ENCODE assay signal across 22 cellular contexts in the genomic region with DNA sequence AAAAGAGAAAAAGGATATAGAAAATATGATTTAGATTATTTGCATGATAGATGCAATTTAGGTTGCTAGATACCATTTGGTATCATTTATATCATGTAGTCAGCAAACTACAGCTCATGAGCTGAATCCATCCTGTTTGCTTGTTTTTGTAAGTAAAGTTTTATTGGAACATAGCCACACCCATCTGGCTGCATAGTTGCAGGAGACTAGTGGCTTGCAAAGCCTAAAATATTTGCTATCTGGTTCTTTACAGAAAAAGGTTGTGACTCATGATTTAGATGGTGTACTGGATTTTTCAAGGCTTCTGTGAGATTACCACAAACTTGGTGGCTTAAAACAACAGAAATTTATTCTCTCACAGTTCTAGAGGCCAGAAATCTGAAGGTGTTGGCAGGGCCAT. TPM values are rescaled to one million over a fixed set of nuclear protein-coding genes. Genes with fewer than 3 reads are reported as not detected.
A peak's percentile ranks its signal among the peaks of the same experiment; 100 is the strongest.
DNase-seq lines count a peak whose midpoint lies in the region; ATAC-seq, FAIRE-seq and TF ChIP-seq lines count a peak whose summit lies in the region.
"Had no signal": no experiment of that assay in that cellular context is flagged by ENCODE, and none has a peak within 500 bp of the region (broad histone marks: within the 10 kb centered on the region; RNA-seq: fewer than 3 reads in every experiment).

No MANE protein-coding gene starts in this region.

- H3K27me3 ChIP-seq in SK-N-SH (ENCODE audit: insufficient read depth) (no peaks in the 10 kb centered on the region), astrocyte (ENCODE audit: insufficient read depth, low read length) (no peaks in the 10 kb centered on the region), right atrium auricular region (no peaks in the 10 kb centered on the region)
- H3K27me3 ChIP-seq: transverse colon had no signal

- peaks cover 10 to 11% of the 10 kb centered on the region in 2 experiments; a peak in 2 of 4 replicates for H3K4me1 ChIP-seq in SK-N-SH (ENCODE audit: control insufficient read depth in 1 of 2, insufficient read depth in 2 of 2, low read depth in 1 of 2, low read length in 1 of 2)
- peaks cover 9% of the 10 kb centered on the region for H3K4me1 ChIP-seq in astrocyte (ENCODE audit: insufficient read depth, low read length)
- H3K4me1 ChIP-seq in right atrium auricular region, result no peaks in the 10 kb centered on the region

- FAIRE-seq in astrocyte (lab: Jason Lieb, UNC), result peak; percentile 80
- FAIRE-seq: RCC 7860 had no signal

- H3K9me3 Mint-ChIP-seq in astrocyte (ENCODE audit: unreplicated experiment), result no peaks in the 10 kb centered on the region
- peaks cover 3% of the 10 kb centered on the region for H3K9me3 Mint-ChIP-seq in activated CD4-positive, alpha-beta T cell treated with anti-CD3 and anti-CD28 coated beads, Interleukin-2, amount 10 ng/mL, durations not matched to agents 7 days and 5 days
- H3K9me3 Mint-ChIP-seq: natural killer cell, T-cell had no signal

- H3F3A ChIP-seq in SK-N-SH (replicated peaks; ENCODE audit: insufficient read depth), result peaks cover 15% of the 10 kb centered on the region

- DNase-seq in SK-N-SH (no peak), astrocyte (ENCODE audit: low read depth) (peak; percentile 89), fibroblast of villous mesenchyme (ENCODE audit: low read depth) (peak; percentile 82), COR-L47 (lab: John Stamatoyannopoulos, UW) (no peak), right atrium auricular region (ENCODE audit: low spot score) (no peak)
- no peak for DNase-seq in activated CD4-positive, alpha-beta T cell treated with anti-CD3 and anti-CD28 coated beads, Interleukin-2, amount 10 ng/mL, durations not matched to agents 7 days and 5 days
- no peak for DNase-seq in activated CD8-positive, alpha-beta memory T cell treated with anti-CD3 and anti-CD28 coated beads for 24 hours
- DNase-seq: activated CD4-positive, CD25-positive, alpha-beta regulatory T cell; activated CD8-positive, alpha-beta memory T cell treated with anti-CD3 and anti-CD28 coated beads, Interleukin-2, amount 50 U/mL, for 48 hours; activated naive CD4-positive, alpha-beta T cell treated with anti-CD3 and anti-CD28 coated beads, Interleukin-2, amount 50 U/mL, for 16 hours; cerebellar nuclear complex; GOT3; natural killer cell; NCI-H1694 treated with DMSO at 0.1 percent for 48 hours; NCI-H526; retina; stimulated activated CD4-positive, alpha-beta T cell treated with anti-CD3 and anti-CD28 coated beads, Interleukin-4, amount 100 ng/mL, for 1 hour; T-cell; transverse colon had no signal

- H3K4me2 ChIP-seq in SK-N-SH (no peak overlapping the region), astrocyte (ENCODE audit: low read length) (peak overlapping the region; percentile 26)

- H3K4me3 Mint-ChIP-seq in astrocyte (ENCODE audit: unreplicated experiment), result no peak overlapping the region
- no peak overlapping the region for H3K4me3 Mint-ChIP-seq in activated CD4-positive, alpha-beta T cell treated with anti-CD3 and anti-CD28 coated beads, Interleukin-2, amount 10 ng/mL, durations not matched to agents 7 days and 5 days
- H3K4me3 Mint-ChIP-seq: natural killer cell, T-cell had no signal

- H3K36me3 ChIP-seq in SK-N-SH (replicated peaks in 1 of 2; ENCODE audit: control insufficient read depth in 1 of 2, insufficient read depth in 2 of 2, low read length in 1 of 2) (peaks cover 12 to 17% of the 10 kb centered on the region in 2 experiments), astrocyte (ENCODE audit: insufficient read depth, low read length) (no peaks in the 10 kb centered on the region), right atrium auricular region (no peaks in the 10 kb centered on the region)
- H3K36me3 ChIP-seq: transverse colon had no signal

- H3K9me3 ChIP-seq in SK-N-SH (no peaks in the 10 kb centered on the region), astrocyte (ENCODE audit: insufficient read depth, low read depth, low read length) (no peaks in the 10 kb centered on the region), right atrium auricular region (no peaks in the 10 kb centered on the region)
- H3K9me3 ChIP-seq: transverse colon had no signal

- ATAC-seq in SK-N-SH treated with all-trans-retinoic acid at 6 μM for 48 hours, result no peak
- ATAC-seq: natural killer cell, T-cell had no signal

- no peak for TF ChIP-seq EP300 in SK-N-SH (IDR thresholded peaks at IDR 0.05; ENCODE audit: borderline replicate concordance in 1 of 2, low read depth in 1 of 2, low read length in 1 of 2)

- H4K20me1 ChIP-seq in SK-N-SH (ENCODE audit: insufficient read depth) (0 out of 2 replicates have a peak, but pooled peaks cover 5% of the 10 kb centered on the region), astrocyte (ENCODE audit: insufficient read depth, low read length) (peaks cover 11% of the 10 kb centered on the region)

- H3K9ac ChIP-seq in SK-N-SH, result no peak overlapping the region
- H3K9ac ChIP-seq in astrocyte (ENCODE audit: low read length), result no peak overlapping the region

- CTCF ChIA-PET in SK-N-SH (lab: Yijun Ruan, JAX), result interaction anchor here (0.9 kb wide), 1 partner anchor 11 kb away, joined by 3 read pairs; no protein-coding TSS in a partner anchor
- CTCF ChIA-PET in activated CD4-positive, alpha-beta T cell treated with anti-CD3 and anti-CD28 coated beads, Interleukin-2, amount 10 ng/mL, durations not matched to agents 7 days and 5 days (lab: Charles Lee), result no interaction called here

- H2AFZ ChIP-seq in SK-N-SH (ENCODE audit: low read depth), result no peak overlapping the region
- no peak overlapping the region for H2AFZ ChIP-seq in astrocyte (ENCODE audit: low read depth, low read length)

- H3K27ac Mint-ChIP-seq in astrocyte (ENCODE audit: unreplicated experiment), result peak overlapping the region; percentile 64
- H3K27ac Mint-ChIP-seq in activated CD4-positive, alpha-beta T cell treated with anti-CD3 and anti-CD28 coated beads, Interleukin-2, amount 10 ng/mL, durations not matched to agents 7 days and 5 days, result no peak overlapping the region
- H3K27ac Mint-ChIP-seq: natural killer cell, T-cell had no signal

- peak overlapping the region in 1 of 2 experiments; percentile 33; a peak in 2 of 4 replicates for H3K27ac ChIP-seq in SK-N-SH (ENCODE audit: low read depth in 2 of 2, low read length in 1 of 2)
- no peak overlapping the region for H3K27ac ChIP-seq in astrocyte (ENCODE audit: low read depth, low read length)
- no peak overlapping the region for H3K27ac ChIP-seq in right atrium auricular region
- H3K27ac ChIP-seq: 22Rv1, transverse colon had no signal

- H3K4me1 Mint-ChIP-seq in astrocyte (ENCODE audit: low read depth, unreplicated experiment), result peaks cover 6% of the 10 kb centered on the region
- H3K4me1 Mint-ChIP-seq in activated CD4-positive, alpha-beta T cell treated with anti-CD3 and anti-CD28 coated beads, Interleukin-2, amount 10 ng/mL, durations not matched to agents 7 days and 5 days, result no peaks in the 10 kb centered on the region

- H3K79me2 ChIP-seq in SK-N-SH (ENCODE audit: insufficient read depth) (peaks cover 52% of the 10 kb centered on the region; the same call in 1 of the 2 replicates), astrocyte (ENCODE audit: insufficient read depth, low read length) (peaks cover 42% of the 10 kb centered on the region)

- H3K9me2 ChIP-seq in SK-N-SH, result no peaks in the 10 kb centered on the region

- no peak overlapping the region for H3K4me3 ChIP-seq in SK-N-SH (ENCODE audit: low read depth in 2 of 2, low read length in 1 of 2)
- no peak overlapping the region for H3K4me3 ChIP-seq in astrocyte (ENCODE audit: insufficient read depth, low read depth, low read length)
- H3K4me3 ChIP-seq in fibroblast of villous mesenchyme (ENCODE audit: low read depth, low read length), result no peak overlapping the region
- no peak overlapping the region for H3K4me3 ChIP-seq in right atrium auricular region
- H3K4me3 ChIP-seq: transverse colon had no signal

- POLR2A ChIA-PET in SK-N-SH (lab: Yijun Ruan, JAX), result no interaction called here
- POLR2A ChIA-PET in activated CD4-positive, alpha-beta T cell treated with anti-CD3 and anti-CD28 coated beads, Interleukin-2, amount 10 ng/mL, durations not matched to agents 7 days and 5 days (lab: Charles Lee), result no interaction called here

- TF ChIP-seq CTCF in SK-N-SH (IDR thresholded peaks at IDR 0.05) (no peak), astrocyte (IDR thresholded peaks at IDR 0.05; ENCODE audit: insufficient read depth, low read depth, low read length) (no peak), fibroblast of villous mesenchyme (IDR thresholded peaks at IDR 0.05; ENCODE audit: insufficient read depth, low read depth, low read length) (no peak), right atrium auricular region (IDR thresholded peaks at IDR 0.05) (no peak)

- H3K27me3 Mint-ChIP-seq in astrocyte (ENCODE audit: low read depth, unreplicated experiment), result no peaks in the 10 kb centered on the region
- H3K27me3 Mint-ChIP-seq in activated CD4-positive, alpha-beta T cell treated with anti-CD3 and anti-CD28 coated beads, Interleukin-2, amount 10 ng/mL, durations not matched to agents 7 days and 5 days, result no peaks in the 10 kb centered on the region
- H3K27me3 Mint-ChIP-seq: T-cell had no signal

- TF ChIP-seq RAD21 in SK-N-SH (IDR thresholded peaks at IDR 0.05; ENCODE audit: low read length), result no peak

- H3K36me3 Mint-ChIP-seq in astrocyte (ENCODE audit: low read depth, unreplicated experiment), result peaks cover 7% of the 10 kb centered on the region
- peaks cover 22% of the 10 kb centered on the region for H3K36me3 Mint-ChIP-seq in activated CD4-positive, alpha-beta T cell treated with anti-CD3 and anti-CD28 coated beads, Interleukin-2, amount 10 ng/mL, durations not matched to agents 7 days and 5 days (ENCODE audit: low read depth)
- H3K36me3 Mint-ChIP-seq: natural killer cell had no signal

TF ChIP-seq in SK-N-SH treated with all-trans-retinoic acid at 6 μM for 48 hours, 23 proteins besides CTCF, POLR2A, EP300 and RAD21 (continues in another document):
- TF ChIP-seq CSDC2 (CRISPR knock-in tag; IDR thresholded peaks at IDR 0.05), result no peak
- TF ChIP-seq BACH2 (CRISPR knock-in tag; IDR thresholded peaks at IDR 0.05; ENCODE audit: borderline replicate concordance), result no peak
- TF ChIP-seq PPARA (CRISPR knock-in tag; IDR thresholded peaks at IDR 0.05; ENCODE audit: borderline replicate concordance), result no peak
- no peak for TF ChIP-seq ESRRG (CRISPR knock-in tag; IDR thresholded peaks at IDR 0.05)
- TF ChIP-seq ZNF565 (CRISPR knock-in tag; conservative IDR thresholded peaks at IDR 0.05; ENCODE audit: low read depth), result no peak
- no peak for TF ChIP-seq ARNTL (CRISPR knock-in tag; IDR thresholded peaks at IDR 0.05; ENCODE audit: borderline replicate concordance, low read depth)

RNA-seq across cellular contexts. Expression of a gene that starts 49.9 kb away (rescaled TPM):
- polyA plus RNA-seq in SK-N-SH (2012; rRNA removed), result 10.6 and 14.0 TPM in 2 replicates
- 15.9 and 17.4 TPM in 2 replicates for polyA plus RNA-seq in SK-N-SH (2012; cell fraction: cytosol; rRNA removed)
- polyA plus RNA-seq in SK-N-SH (2012; cell fraction: nucleus; rRNA removed), result 9.2 and 19.3 TPM in 2 replicates
- total RNA-seq in astrocyte, result 37.5 and 42.5 TPM in 2 replicates
- total RNA-seq in fibroblast of villous mesenchyme, result 26.1 and 39.3 TPM in 2 replicates
- 10 to 100 TPM; 26.0 to 27.3 TPM for total RNA-seq in activated CD4-positive, alpha-beta T cell treated with anti-CD3 and anti-CD28 coated beads, Interleukin-2, amount 10 ng/mL, durations not matched to agents 7 days and 5 days
- 10 to 100 TPM; 19.8 to 25.2 TPM for total RNA-seq in right atrium auricular region

Comparison
In these comparisons a context has a peak if more than half of its experiments do, and no peak if none do; other contexts are left out.
1. DNase-seq: peak in astrocyte (single experiment) and fibroblast of villous mesenchyme (single experiment); none in SK-N-SH (single experiment), COR-L47 (single experiment), activated CD4-positive, alpha-beta T cell treated with anti-CD3 and anti-CD28 coated beads, Interleukin-2, amount 10 ng/mL, durations not matched to agents 7 days and 5 days (single experiment), activated CD8-positive, alpha-beta memory T cell treated with anti-CD3 and anti-CD28 coated beads for 24 hours (single experiment) and right atrium auricular region (single experiment).